ENCODE assay signal across 1 cellular context in genomic region chr7:27168265-27168947, GRCh38.
TF ChIP-seq lines count a peak whose summit lies in the region.

No MANE protein-coding gene starts in this region.

TF ChIP-seq in HepG2, 621 proteins besides CTCF, POLR2A, EP300 and RAD21:
- TF ChIP-seq SRSF1 (optimal IDR thresholded peaks at IDR 0.05; ENCODE audit: low read depth, low read length) (no peak), ZNF274 (CRISPR knock-in tag; IDR thresholded peaks at IDR 0.05) (no peak), LBX2 (CRISPR knock-in tag; IDR thresholded peaks at IDR 0.05; ENCODE audit: borderline replicate concordance) (no peak), ZBTB26 (CRISPR knock-in tag; IDR thresholded peaks at IDR 0.05; ENCODE audit: borderline replicate concordance) (no peak), ZNF644 (CRISPR knock-in tag; IDR thresholded peaks at IDR 0.05; ENCODE audit: low read depth) (no peak), ZFP36L1 (CRISPR knock-in tag; IDR thresholded peaks at IDR 0.05) (no peak), ZBTB43 (CRISPR knock-in tag; conservative IDR thresholded peaks at IDR 0.05) (no peak), GATA4 (IDR thresholded peaks at IDR 0.05; ENCODE audit: borderline replicate concordance, low read depth) (no peak), ZSCAN22 (CRISPR knock-in tag; IDR thresholded peaks at IDR 0.05) (no peak), KAT2B (IDR thresholded peaks at IDR 0.05; ENCODE audit: borderline replicate concordance, low read depth, low read length) (no peak), ZNF770 (CRISPR knock-in tag; IDR thresholded peaks at IDR 0.05) (no peak), ZBTB2 (CRISPR knock-in tag; IDR thresholded peaks at IDR 0.05; ENCODE audit: low read depth) (no peak), GLI4 (CRISPR knock-in tag; IDR thresholded peaks at IDR 0.05; ENCODE audit: borderline replicate concordance) (no peak)
